ENCODE assay signal across 22 cellular contexts in genomic region chrX:42443267-42443666, GRCh38.
"Had no signal": no experiment of that assay in that cellular context is flagged by ENCODE, and none has a peak within 500 bp of the region (broad histone marks: within the 10 kb centered on the region; RNA-seq: fewer than 3 reads in every experiment).

No MANE protein-coding gene starts in this region.

- H3K36me3 Mint-ChIP-seq: activated CD4-positive, alpha-beta memory T cell treated with anti-CD3 and anti-CD28 coated beads for 36 hours had no signal

- H3K27ac Mint-ChIP-seq: activated CD4-positive, alpha-beta memory T cell treated with anti-CD3 and anti-CD28 coated beads for 36 hours; activated CD4-positive, alpha-beta T cell treated with anti-CD3 and anti-CD28 coated beads, Interleukin-2, amount 10 ng/mL, durations not matched to agents 7 days and 5 days; activated naive CD4-positive, alpha-beta T cell treated with anti-CD3 and anti-CD28 coated beads for 36 hours; activated naive CD8-positive, alpha-beta T cell had no signal

- H3K27me3 Mint-ChIP-seq: activated CD4-positive, alpha-beta memory T cell treated with anti-CD3 and anti-CD28 coated beads for 36 hours; activated CD4-positive, alpha-beta T cell treated with anti-CD3 and anti-CD28 coated beads, Interleukin-2, amount 10 ng/mL, durations not matched to agents 7 days and 5 days; activated naive CD8-positive, alpha-beta T cell had no signal

- H3K4me1 Mint-ChIP-seq: activated CD4-positive, alpha-beta T cell treated with anti-CD3 and anti-CD28 coated beads, Interleukin-2, amount 10 ng/mL, durations not matched to agents 7 days and 5 days had no signal

- H3K4me3 Mint-ChIP-seq: activated CD4-positive, alpha-beta memory T cell treated with anti-CD3 and anti-CD28 coated beads for 36 hours; activated CD4-positive, alpha-beta T cell treated with anti-CD3 and anti-CD28 coated beads, Interleukin-2, amount 10 ng/mL, durations not matched to agents 7 days and 5 days; activated naive CD4-positive, alpha-beta T cell treated with anti-CD3 and anti-CD28 coated beads for 36 hours; activated naive CD8-positive, alpha-beta T cell; activated T-cell treated with anti-CD3 and anti-CD28 coated beads, Interleukin-2, amount 50 U/mL, for 4 hours had no signal

- DNase-seq: activated CD4-positive, alpha-beta memory T cell treated with anti-CD3 and anti-CD28 coated beads for 36 hours; activated CD4-positive, alpha-beta T cell treated with anti-CD3 and anti-CD28 coated beads, Interleukin-2, amount 10 ng/mL, durations not matched to agents 7 days and 5 days; activated CD4-positive, CD25-positive, alpha-beta regulatory T cell; activated CD8-positive, alpha-beta memory T cell treated with anti-CD3 and anti-CD28 coated beads for 24 hours; activated effector memory CD4-positive, alpha-beta T cell treated with anti-CD3 and anti-CD28 coated beads, Interleukin-2, amount 50 U/mL, for 16 hours; activated naive CD4-positive, alpha-beta T cell treated with anti-CD3 and anti-CD28 coated beads for 36 hours; activated T-cell treated with anti-CD3 and anti-CD28 coated beads, Interleukin-2, amount 50 U/mL, for 4 hours; adrenal gland; anterior cingulate cortex; cerebellar nuclear complex; NCI-H1092; NCI-H1417; NCI-H2029 treated with DMSO at 0.1 percent for 48 hours; NCI-H510A treated with DMSO at 0.1 percent for 48 hours; NCI-H69; NK-92 treated with Interleukin-12 subunit alpha and Interleukin-12 subunit beta, amount 100 ng/mL, for 24 hours; Peyer's patch; Right ventricle myocardium superior; SJCRH30; SK-N-SH; T-helper 1 cell had no signal

- ATAC-seq: activated T-cell treated with anti-CD3 and anti-CD28 coated beads, Interleukin-2, amount 50 U/mL, for 4 hours had no signal
